ENCODE assay signal across 1 cellular context in the genomic region with DNA sequence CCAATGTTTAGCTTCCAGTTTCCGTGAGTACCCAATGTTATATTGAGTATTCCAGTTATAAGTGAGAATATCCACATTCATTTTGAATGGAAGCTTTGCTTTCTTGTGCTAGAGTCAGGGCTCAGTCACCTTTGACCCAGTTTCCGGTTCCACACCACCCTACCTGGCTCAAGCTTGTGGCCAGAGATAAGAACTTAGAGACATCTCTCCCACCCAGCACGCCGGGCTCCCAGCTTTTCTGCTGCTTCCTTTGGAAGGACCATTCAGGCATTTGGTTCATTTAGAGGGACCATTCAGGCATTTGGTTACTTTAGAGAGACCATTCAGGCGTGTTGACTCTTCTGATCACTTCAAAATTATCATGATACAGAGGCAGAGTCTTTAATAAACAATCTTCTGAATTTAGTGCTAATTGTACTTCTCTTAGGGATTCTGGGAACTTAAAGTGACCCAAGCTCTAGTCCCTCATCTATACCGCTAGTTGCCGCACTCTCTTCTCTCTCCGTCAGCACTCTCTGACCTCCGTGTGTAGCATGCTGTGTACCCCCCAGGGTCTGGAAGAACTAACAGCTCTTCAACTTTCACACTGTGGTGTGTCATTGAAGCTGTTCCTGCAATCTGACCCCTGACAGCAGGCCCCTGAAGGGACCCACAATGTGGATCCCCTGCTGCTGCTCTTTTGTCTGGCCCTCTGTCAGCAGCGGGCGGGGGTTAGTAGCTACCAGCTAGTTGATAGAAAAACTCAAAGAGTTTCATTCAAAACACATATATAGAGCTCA.
TF ChIP-seq lines count a peak whose summit lies in the region.

No MANE protein-coding gene starts in this region.

TF ChIP-seq in HepG2, 621 proteins besides CTCF, POLR2A, EP300 and RAD21:
- TF ChIP-seq ZFP82 (CRISPR knock-in tag; IDR thresholded peaks at IDR 0.05; ENCODE audit: borderline replicate concordance) = no peak
- no peak for TF ChIP-seq DRAP1 (CRISPR knock-in tag; IDR thresholded peaks at IDR 0.05)
- TF ChIP-seq SMARCC2 (IDR thresholded peaks at IDR 0.05) = no peak
- no peak for TF ChIP-seq SP4 (CRISPR knock-in tag; IDR thresholded peaks at IDR 0.05)
- no peak for TF ChIP-seq ZNF33A (CRISPR knock-in tag; IDR thresholded peaks at IDR 0.05; ENCODE audit: borderline replicate concordance)
- TF ChIP-seq THAP9 (CRISPR knock-in tag; IDR thresholded peaks at IDR 0.05; ENCODE audit: borderline replicate concordance) = no peak
- TF ChIP-seq, protein P1, sequence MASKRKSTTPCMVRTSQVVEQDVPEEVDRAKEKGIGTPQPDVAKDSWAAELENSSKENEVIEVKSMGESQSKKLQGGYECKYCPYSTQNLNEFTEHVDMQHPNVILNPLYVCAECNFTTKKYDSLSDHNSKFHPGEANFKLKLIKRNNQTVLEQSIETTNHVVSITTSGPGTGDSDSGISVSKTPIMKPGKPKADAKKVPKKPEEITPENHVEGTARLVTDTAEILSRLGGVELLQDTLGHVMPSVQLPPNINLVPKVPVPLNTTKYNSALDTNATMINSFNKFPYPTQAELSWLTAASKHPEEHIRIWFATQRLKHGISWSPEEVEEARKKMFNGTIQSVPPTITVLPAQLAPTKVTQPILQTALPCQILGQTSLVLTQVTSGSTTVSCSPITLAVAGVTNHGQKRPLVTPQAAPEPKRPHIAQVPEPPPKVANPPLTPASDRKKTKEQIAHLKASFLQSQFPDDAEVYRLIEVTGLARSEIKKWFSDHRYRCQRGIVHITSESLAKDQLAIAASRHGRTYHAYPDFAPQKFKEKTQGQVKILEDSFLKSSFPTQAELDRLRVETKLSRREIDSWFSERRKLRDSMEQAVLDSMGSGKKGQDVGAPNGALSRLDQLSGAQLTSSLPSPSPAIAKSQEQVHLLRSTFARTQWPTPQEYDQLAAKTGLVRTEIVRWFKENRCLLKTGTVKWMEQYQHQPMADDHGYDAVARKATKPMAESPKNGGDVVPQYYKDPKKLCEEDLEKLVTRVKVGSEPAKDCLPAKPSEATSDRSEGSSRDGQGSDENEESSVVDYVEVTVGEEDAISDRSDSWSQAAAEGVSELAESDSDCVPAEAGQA (IDR thresholded peaks at IDR 0.05; ENCODE audit: low read depth) = no peak
- TF ChIP-seq, protein P1 (CRISPR knock-in tag; IDR thresholded peaks at IDR 0.05; ENCODE audit: borderline replicate concordance) = no peak
